In genomic region chr12:54389139-54389508, GRCh38 we compare ENCODE assay signal across 1 cellular context.
TF ChIP-seq lines count a peak whose summit lies in the region.

No MANE protein-coding gene starts in this region.

TF ChIP-seq in K562, 482 proteins besides CTCF, POLR2A, EP300 and RAD21:
- TF ChIP-seq ATF2 (CRISPR knock-in tag; IDR thresholded peaks at IDR 0.05) (no peak), RNF2 (IDR thresholded peaks at IDR 0.05) (no peak), UBTF (IDR thresholded peaks at IDR 0.05; ENCODE audit: borderline replicate concordance in 1 of 2, low read depth in 2 of 2, low read length in 2 of 2) (no peak), U2AF2 (optimal IDR thresholded peaks at IDR 0.05; ENCODE audit: low read depth, low read length) (no peak), MAFG (tag; conservative IDR thresholded peaks at IDR 0.05) (no peak), ZNF263 (CRISPR knock-in tag; IDR thresholded peaks at IDR 0.05; ENCODE audit: borderline replicate concordance) (no peak)
TF ChIP-seq in K562: peak in this region for 0.
